Comparison of ENCODE assay signal across 23 cellular contexts in genomic region chr1:3999941-4000735, GRCh38.
DNase-seq lines count a peak whose midpoint lies in the region; TF ChIP-seq lines count a peak whose summit lies in the region.
"Had no signal": no experiment of that assay in that cellular context is flagged by ENCODE, and none has a peak within 500 bp of the region (broad histone marks: within the 10 kb centered on the region; RNA-seq: fewer than 3 reads in every experiment).

No MANE protein-coding gene starts in this region.

- DNase-seq in CD14-positive monocyte (ENCODE audit: low spot score) (peak; percentile 31), chondrocyte (ENCODE audit: low spot score) (peak; percentile 79), osteoblast (ENCODE audit: insufficient read length, low spot score, missing footprints) (peak; percentile 62), NCI-H2171 (lab: John Stamatoyannopoulos, UW) (no peak), DMS114 treated with DMSO at 0.1 percent for 48 hours (lab: John Stamatoyannopoulos, UW; ENCODE audit: unreplicated experiment) (no peak)
- no peak for DNase-seq in stimulated activated naive CD4-positive, alpha-beta T cell (lab: John Stamatoyannopoulos, UW)
- DNase-seq: AML-193; CD8-positive, alpha-beta memory T cell; DMS153; DND-41; Karpas-422; NCI-H1105 treated with DMSO at 0.1 percent for 48 hours; NCI-H146; NCI-H1930; NCI-H2107; NCI-H446; NCI-H524 treated with DMSO at 0.1 percent for 48 hours; NCI-H774; PC-3; SJCRH30 had no signal

- H3K4me1 Mint-ChIP-seq in CD14-positive monocyte (no peaks in the 10 kb centered on the region), chondrocyte (ENCODE audit: low read depth) (no peaks in the 10 kb centered on the region)
- H3K4me1 Mint-ChIP-seq: CD8-positive, alpha-beta memory T cell had no signal

- no peak overlapping the region for H2AFZ ChIP-seq in osteoblast (ENCODE audit: low read length)

- intact Hi-C loops in CD14-positive monocyte (cut with micrococcal nuclease): no loop called here

- peaks cover 4 to 21% (median 13%) of the 10 kb centered on the region in 3 donors for H3K27me3 Mint-ChIP-seq in CD14-positive monocyte (ENCODE audit: low read depth in 3 of 3)
- H3K27me3 Mint-ChIP-seq in chondrocyte (ENCODE audit: low read depth): no peaks in the 10 kb centered on the region

- H3K27ac ChIP-seq in BLaER1: 0 out of 2 replicates have a peak overlapping the region, but pooled peaks have one; percentile 9
- H3K27ac ChIP-seq in osteoblast (ENCODE audit: low read depth, low read length): no peak overlapping the region
- H3K27ac ChIP-seq: A549, C4-2B, SJCRH30 had no signal

- H3K27ac Mint-ChIP-seq in CD14-positive monocyte (no peak overlapping the region), chondrocyte (ENCODE audit: unreplicated experiment) (no peak overlapping the region)

- peaks cover 5 to 13% (median 11%) of the 10 kb centered on the region in 7 donors for H3K9me3 Mint-ChIP-seq in CD14-positive monocyte
- H3K9me3 Mint-ChIP-seq in chondrocyte (ENCODE audit: low read depth): peaks cover under 1% of the 10 kb centered on the region

- H3K4me1 ChIP-seq in BLaER1 (peaks cover 47% of the 10 kb centered on the region), osteoblast (ENCODE audit: insufficient read depth, low read length) (no peaks in the 10 kb centered on the region)
- H3K4me1 ChIP-seq: A549, SJCRH30 had no signal

- no peaks in the 10 kb centered on the region for H3K9me3 ChIP-seq in BLaER1
- H3K9me3 ChIP-seq in osteoblast (ENCODE audit: low read depth, low read length): no peaks in the 10 kb centered on the region
- H3K9me3 ChIP-seq: A549, SJCRH30 had no signal

- H4K20me1 ChIP-seq in BLaER1 (no peaks in the 10 kb centered on the region), osteoblast (ENCODE audit: insufficient read depth, low read length) (no peaks in the 10 kb centered on the region)

- H3K4me3 Mint-ChIP-seq in CD14-positive monocyte (no peak overlapping the region), chondrocyte (ENCODE audit: unreplicated experiment) (no peak overlapping the region)
- H3K4me3 Mint-ChIP-seq: CD8-positive, alpha-beta memory T cell had no signal

- TF ChIP-seq CTCF in CD14-positive monocyte (IDR thresholded peaks at IDR 0.05): no peak
- no peak for TF ChIP-seq CTCF in chondrocyte (IDR thresholded peaks at IDR 0.05)
- TF ChIP-seq CTCF in osteoblast (IDR thresholded peaks at IDR 0.05; ENCODE audit: extremely low read depth, low read depth, low read length): no peak

- H3K36me3 Mint-ChIP-seq in CD14-positive monocyte (no peaks in the 10 kb centered on the region), chondrocyte (ENCODE audit: low read depth) (no peaks in the 10 kb centered on the region)
- H3K36me3 Mint-ChIP-seq: CD8-positive, alpha-beta memory T cell had no signal

- H3K27me3 ChIP-seq in BLaER1 (peaks cover 11% of the 10 kb centered on the region; the same call in 1 of the 2 replicates), osteoblast (ENCODE audit: insufficient read depth, low read length) (no peaks in the 10 kb centered on the region)

- H3K4me2 ChIP-seq in BLaER1 (peak overlapping the region; percentile 76), osteoblast (ENCODE audit: insufficient read depth, low read length) (no peak overlapping the region)
- H3K4me2 ChIP-seq: A549 had no signal

- no peak overlapping the region for H3K9ac ChIP-seq in BLaER1

- H3K4me3 ChIP-seq in BLaER1: no peak overlapping the region
- no peak overlapping the region for H3K4me3 ChIP-seq in osteoblast (ENCODE audit: insufficient read depth, low read length)
- H3K4me3 ChIP-seq: A549, SJCRH30 had no signal

- no peaks in the 10 kb centered on the region for H3K79me2 ChIP-seq in osteoblast (ENCODE audit: insufficient read depth, low read length)

- no peaks in the 10 kb centered on the region for H3K36me3 ChIP-seq in BLaER1
- no peaks in the 10 kb centered on the region for H3K36me3 ChIP-seq in osteoblast (ENCODE audit: insufficient read depth, low read length)
- H3K36me3 ChIP-seq: SJCRH30 had no signal

Comparison
In these comparisons a context has a peak if more than half of its experiments do, and no peak if none do; other contexts are left out.
1. DNase-seq: peak in CD14-positive monocyte (single experiment), chondrocyte (single experiment) and osteoblast (single experiment); none in NCI-H2171 (single experiment), DMS114 treated with DMSO at 0.1 percent for 48 hours (single experiment) and stimulated activated naive CD4-positive, alpha-beta T cell (0 of 6).